Comparison of ENCODE assay signal across 26 cellular contexts in genomic region chr1:12531169-12531479, GRCh38.
DNase-seq lines count a peak whose midpoint lies in the region; ATAC-seq, FAIRE-seq and TF ChIP-seq lines count a peak whose summit lies in the region.
"Had no signal": no experiment of that assay in that cellular context is flagged by ENCODE, and none has a peak within 500 bp of the region (broad histone marks: within the 10 kb centered on the region; RNA-seq: fewer than 3 reads in every experiment).

No MANE protein-coding gene starts in this region.

- no peak overlapping the region for H3K4me3 Mint-ChIP-seq in MCF 10A (ENCODE audit: unreplicated experiment)
- no peak overlapping the region for H3K4me3 Mint-ChIP-seq in endodermal cell
- H3K4me3 Mint-ChIP-seq: IgD-negative memory B cell had no signal

- POLR2A ChIA-PET in MCF 10A (lab: Yijun Ruan, JAX) = no interaction called here

- no peaks in the 10 kb centered on the region for H3K27me3 ChIP-seq in breast epithelium
- no peaks in the 10 kb centered on the region for H3K27me3 ChIP-seq in endodermal cell (ENCODE audit: control insufficient read depth, insufficient read depth, low read length, poor library complexity, severe bottlenecking)
- no peaks in the 10 kb centered on the region for H3K27me3 ChIP-seq in osteoblast (ENCODE audit: insufficient read depth, low read length)
- no peaks in the 10 kb centered on the region for H3K27me3 ChIP-seq in body of pancreas
- H3K27me3 ChIP-seq: BE2C, SJSA1 had no signal

- H3K9me3 ChIP-seq in breast epithelium (no peaks in the 10 kb centered on the region), endodermal cell (ENCODE audit: control insufficient read depth, low read length) (no peaks in the 10 kb centered on the region), osteoblast (ENCODE audit: low read depth, low read length) (no peaks in the 10 kb centered on the region), body of pancreas (no peaks in the 10 kb centered on the region)
- H3K9me3 ChIP-seq: BE2C, SJSA1 had no signal

- H3K9me3 Mint-ChIP-seq in MCF 10A (ENCODE audit: unreplicated experiment) (no peaks in the 10 kb centered on the region), endodermal cell (no peaks in the 10 kb centered on the region)

- TF ChIP-seq CTCF in MCF 10A (IDR thresholded peaks at IDR 0.05; ENCODE audit: unreplicated experiment) = no peak
- no peak for TF ChIP-seq CTCF in breast epithelium (IDR thresholded peaks at IDR 0.05)
- no peak for TF ChIP-seq CTCF in endodermal cell (conservative IDR thresholded peaks at IDR 0.05)
- no peak for TF ChIP-seq CTCF in osteoblast (IDR thresholded peaks at IDR 0.05; ENCODE audit: extremely low read depth, low read depth, low read length)
- no peak for TF ChIP-seq CTCF in body of pancreas (IDR thresholded peaks at IDR 0.05)

- H3K4me3 ChIP-seq in breast epithelium (no peak overlapping the region), endodermal cell (ENCODE audit: low read length) (no peak overlapping the region), osteoblast (ENCODE audit: insufficient read depth, low read length) (no peak overlapping the region), body of pancreas (no peak overlapping the region)
- H3K4me3 ChIP-seq: PC-9, SJSA1 had no signal

- H3K4me1 ChIP-seq in breast epithelium (no peaks in the 10 kb centered on the region), endodermal cell (ENCODE audit: control insufficient read depth, insufficient read depth, low read length) (peaks cover 8% of the 10 kb centered on the region), osteoblast (ENCODE audit: insufficient read depth, low read length) (peaks cover 8% of the 10 kb centered on the region), body of pancreas (peaks cover 53% of the 10 kb centered on the region)
- H3K4me1 ChIP-seq: BE2C had no signal

- no peak overlapping the region for H3K9ac ChIP-seq in endodermal cell (ENCODE audit: extremely low read depth, low read length, poor library complexity, severe bottlenecking)

- no TSS peak for BruUV-seq in MCF 10A (replicated peaks; lab: Mats Ljungman, UMichigan)

- H3K27ac Mint-ChIP-seq in MCF 10A (ENCODE audit: low read depth, unreplicated experiment) (peak overlapping the region; percentile 40), endodermal cell (peak overlapping the region; percentile 60)
- H3K27ac Mint-ChIP-seq: IgD-negative memory B cell had no signal

- CTCF ChIA-PET in MCF 10A (lab: Yijun Ruan, JAX) = no interaction called here

- H2AFZ ChIP-seq in osteoblast (ENCODE audit: low read length) = peak overlapping the region; percentile 22
- H2AFZ ChIP-seq: PC-9 had no signal

- no peaks in the 10 kb centered on the region for H4K20me1 ChIP-seq in osteoblast (ENCODE audit: insufficient read depth, low read length)

- no peak for ATAC-seq in body of pancreas
- no peak for ATAC-seq in HG03354 (IDR thresholded peaks at IDR 0.05; ENCODE audit: poor library complexity, severe bottlenecking, unreplicated experiment)

- TF ChIP-seq POLR2A in breast epithelium (IDR thresholded peaks at IDR 0.05) (no peak), H54 (IDR thresholded peaks at IDR 0.05; ENCODE audit: low read depth, low read length) (no peak), body of pancreas (IDR thresholded peaks at IDR 0.05) (no peak)

- no peak overlapping the region for H3K27ac ChIP-seq in breast epithelium
- no peak overlapping the region for H3K27ac ChIP-seq in endodermal cell (ENCODE audit: low read depth, low read length)
- no peak overlapping the region for H3K27ac ChIP-seq in osteoblast (ENCODE audit: low read depth, low read length)
- H3K27ac ChIP-seq in body of pancreas = peak overlapping the region in 1 of 4 donors; percentile 2
- H3K27ac ChIP-seq: 22Rv1, PC-9, SJSA1 had no signal

- H3K4me1 Mint-ChIP-seq in MCF 10A (ENCODE audit: insufficient read depth, unreplicated experiment) (no peaks in the 10 kb centered on the region), endodermal cell (peaks cover 22% of the 10 kb centered on the region)
- H3K4me1 Mint-ChIP-seq: IgD-negative memory B cell had no signal

- WGBS in endodermal cell (ENCODE audit: insufficient coverage in 1 of 2, insufficient read length in 1 of 2), 2 experiments = 27 to 60% methylated on average over 1 of the region's 1 CpG
- 23 to 36% methylated on average over 1 of the region's 1 CpG for WGBS in body of pancreas, 2 donors

- H3K79me2 ChIP-seq in osteoblast (ENCODE audit: insufficient read depth, low read length) = no peaks in the 10 kb centered on the region

- DNase-seq in MCF 10A (ENCODE audit: unreplicated experiment) (no peak), breast epithelium (ENCODE audit: low spot score in 2 of 2) (no peak), endodermal cell (no peak), osteoblast (ENCODE audit: insufficient read length, low spot score, missing footprints) (no peak), H54 (ENCODE audit: insufficient read length, low spot score) (no peak), body of pancreas (no peak)
- DNase-seq: ACHN, BE2C, Calu3, DMS79 treated with DMSO at 0.1 percent for 48 hours, GF-D8, H7, NCI-H1092, NCI-H1417 treated with DMSO at 0.1 percent for 48 hours, NCI-H1694 treated with DMSO at 0.1 percent for 48 hours, NCI-H2081, NCI-H2227 treated with DMSO at 0.1 percent for 48 hours, NCI-H526 treated with DMSO at 0.1 percent for 48 hours, PC-9, Right ventricle myocardium superior, RPMI8226 had no signal

- H3K36me3 ChIP-seq in breast epithelium = no peaks in the 10 kb centered on the region
- no peaks in the 10 kb centered on the region for H3K36me3 ChIP-seq in endodermal cell (ENCODE audit: control insufficient read depth, insufficient read depth, low read length)
- no peaks in the 10 kb centered on the region for H3K36me3 ChIP-seq in osteoblast (ENCODE audit: insufficient read depth, low read length)
- no peaks in the 10 kb centered on the region for H3K36me3 ChIP-seq in body of pancreas (replicated peaks in 1 of 2; ENCODE audit: insufficient read depth in 1 of 2, low read depth in 2 of 2)
- H3K36me3 ChIP-seq: BE2C, SJSA1 had no signal

- H3K27me3 Mint-ChIP-seq in MCF 10A (ENCODE audit: insufficient read depth, unreplicated experiment) (peaks cover 4% of the 10 kb centered on the region), endodermal cell (ENCODE audit: insufficient read depth) (peaks cover 7% of the 10 kb centered on the region)
- H3K27me3 Mint-ChIP-seq: IgD-negative memory B cell had no signal

- no peak for FAIRE-seq in H54 (lab: Jason Lieb, UNC)
- FAIRE-seq: GM12891 had no signal

- H3K36me3 Mint-ChIP-seq in MCF 10A (ENCODE audit: insufficient read depth, unreplicated experiment) (peaks cover 6% of the 10 kb centered on the region), endodermal cell (ENCODE audit: low read depth) (no peaks in the 10 kb centered on the region)

- H3K4me2 ChIP-seq in osteoblast (ENCODE audit: insufficient read depth, low read length) = no peak overlapping the region
- H3K4me2 ChIP-seq: PC-9 had no signal

- intact Hi-C loops in MCF 10A (cut with micrococcal nuclease) = no loop called here
- intact Hi-C loops in breast epithelium (cut with DNase I; ENCODE audit: low total_unique reads) = no loop called here
- intact Hi-C loops in body of pancreas (cut with DNase I) = no loop called here
